ENCODE assay signal across 1 cellular context in genomic region chr10:73653701-73654100, GRCh38.
TF ChIP-seq lines count a peak whose summit lies in the region.

No MANE protein-coding gene starts in this region.

TF ChIP-seq in SK-N-SH, 30 proteins besides CTCF, POLR2A, EP300 and RAD21 (continued from another document):
- TF ChIP-seq, protein P1, sequence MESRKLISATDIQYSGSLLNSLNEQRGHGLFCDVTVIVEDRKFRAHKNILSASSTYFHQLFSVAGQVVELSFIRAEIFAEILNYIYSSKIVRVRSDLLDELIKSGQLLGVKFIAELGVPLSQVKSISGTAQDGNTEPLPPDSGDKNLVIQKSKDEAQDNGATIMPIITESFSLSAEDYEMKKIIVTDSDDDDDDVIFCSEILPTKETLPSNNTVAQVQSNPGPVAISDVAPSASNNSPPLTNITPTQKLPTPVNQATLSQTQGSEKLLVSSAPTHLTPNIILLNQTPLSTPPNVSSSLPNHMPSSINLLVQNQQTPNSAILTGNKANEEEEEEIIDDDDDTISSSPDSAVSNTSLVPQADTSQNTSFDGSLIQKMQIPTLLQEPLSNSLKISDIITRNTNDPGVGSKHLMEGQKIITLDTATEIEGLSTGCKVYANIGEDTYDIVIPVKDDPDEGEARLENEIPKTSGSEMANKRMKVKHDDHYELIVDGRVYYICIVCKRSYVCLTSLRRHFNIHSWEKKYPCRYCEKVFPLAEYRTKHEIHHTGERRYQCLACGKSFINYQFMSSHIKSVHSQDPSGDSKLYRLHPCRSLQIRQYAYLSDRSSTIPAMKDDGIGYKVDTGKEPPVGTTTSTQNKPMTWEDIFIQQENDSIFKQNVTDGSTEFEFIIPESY (IDR thresholded peaks at IDR 0.05; ENCODE audit: borderline replicate concordance, low read depth): no peak
- TF ChIP-seq SMC3 (IDR thresholded peaks at IDR 0.05; ENCODE audit: low read depth, low read length) (no peak), MAX (IDR thresholded peaks at IDR 0.05; ENCODE audit: low read depth) (no peak), GATA2 (CRISPR knock-in tag; IDR thresholded peaks at IDR 0.05) (no peak), ELF1 (IDR thresholded peaks at IDR 0.05) (no peak), EZH2phosphoT487 (IDR thresholded peaks at IDR 0.05; ENCODE audit: borderline replicate concordance, low read depth) (no peak), USF2 (IDR thresholded peaks at IDR 0.05; ENCODE audit: borderline replicate concordance, low read depth, low read length) (no peak)
